In genomic region chr1:19744886-19745285, GRCh38 we compare ENCODE assay signal across 22 cellular contexts.
"Had no signal": no experiment of that assay in that cellular context is flagged by ENCODE, and none has a peak within 500 bp of the region (broad histone marks: within the 10 kb centered on the region; RNA-seq: fewer than 3 reads in every experiment).

No MANE protein-coding gene starts in this region.

- H3K9me3 ChIP-seq: SK-N-SH had no signal

- ATAC-seq: HepG2, K562, Panc1, PC-3 had no signal

- H3K27ac ChIP-seq: KMS-11, RWPE1 had no signal

- H3K4me3 ChIP-seq: K562 had no signal

- FAIRE-seq: HepG2, K562 had no signal

- H3K9me2 ChIP-seq: SK-N-SH had no signal

- H3K9ac ChIP-seq: KMS-11, SK-N-SH had no signal

- DNase-seq: Kasumi-1, NCI-H1048, NCI-H1105, NCI-H1417, NCI-H1436 treated with DMSO at 0.1 percent for 48 hours, NCI-H1694, NCI-H187 treated with DMSO at 0.1 percent for 48 hours, NCI-H2029 treated with DMSO at 0.1 percent for 48 hours, NCI-H2171 treated with DMSO at 0.1 percent for 48 hours, NCI-H345, NCI-H446 treated with DMSO at 0.1 percent for 48 hours, NCI-H510A treated with DMSO at 0.1 percent for 48 hours, NCI-H526, PC-3, SHP77, SK-N-SH, SW 1271 had no signal

- H3K4me2 ChIP-seq: KMS-11, SK-N-SH had no signal
